Comparison of ENCODE assay signal across 1 cellular context in genomic region chr7:65872776-65873581, GRCh38.
TF ChIP-seq lines count a peak whose summit lies in the region.

Gene VKORC1L1, plus strand, starts transcription at chr7:65873074. Its CDS starts 298 bp downstream, at chr7:65873372.

TF ChIP-seq in HEK293, 187 proteins besides CTCF, POLR2A, EP300 and RAD21 (continued from another document):
- no peak; the same call in 1 of the 2 replicates for TF ChIP-seq ZNF335 (tag by site-specific recombination; conservative IDR thresholded peaks at IDR 0.05)
- peak; percentile 20; the same call in 1 of the 2 replicates for TF ChIP-seq ZNF398 (tag by site-specific recombination; IDR thresholded peaks at IDR 0.05)
- TF ChIP-seq HOXA7 (CRISPR knock-in tag; IDR thresholded peaks at IDR 0.05; ENCODE audit: borderline replicate concordance): no peak
- TF ChIP-seq ZNF416 (tag by site-specific recombination; IDR thresholded peaks at IDR 0.05): no peak
- TF ChIP-seq ZNF660 (tag by site-specific recombination; IDR thresholded peaks at IDR 0.05): peak; percentile 97
- no peak for TF ChIP-seq IKZF3 (tag by site-specific recombination; IDR thresholded peaks at IDR 0.05)
- TF ChIP-seq ZNF664 (tag by site-specific recombination; IDR thresholded peaks at IDR 0.05): no peak
- peak; percentile 72 for TF ChIP-seq KLF10 (tag by site-specific recombination; IDR thresholded peaks at IDR 0.05)
- TF ChIP-seq SP2 (tag by site-specific recombination; IDR thresholded peaks at IDR 0.05): peak; percentile 29
- TF ChIP-seq ZNF488 (tag by site-specific recombination; IDR thresholded peaks at IDR 0.05): no peak
- TF ChIP-seq KLF1 (tag by site-specific recombination; IDR thresholded peaks at IDR 0.05): 0 out of 2 replicates have a peak, but pooled peaks have one; percentile 21
- 0 out of 2 replicates have a peak, but pooled peaks have one; percentile 21 for TF ChIP-seq KLF16 (tag by site-specific recombination; IDR thresholded peaks at IDR 0.05)
- TF ChIP-seq ZNF138 (tag by site-specific recombination; IDR thresholded peaks at IDR 0.05; ENCODE audit: borderline replicate concordance): no peak
- TF ChIP-seq ZNF48 (tag by site-specific recombination; IDR thresholded peaks at IDR 0.05): no peak
- 0 out of 2 replicates have a peak, but pooled peaks have one; percentile 10 for TF ChIP-seq GLIS1 (tag by site-specific recombination; IDR thresholded peaks at IDR 0.05)
- no peak for TF ChIP-seq ZBTB11 (tag by site-specific recombination; conservative IDR thresholded peaks at IDR 0.05; ENCODE audit: low read depth)
- TF ChIP-seq HOXC10 (CRISPR knock-in tag; IDR thresholded peaks at IDR 0.05): 0 out of 2 replicates have a peak, but pooled peaks have one; percentile 51
- no peak for TF ChIP-seq ZNF514 (tag by site-specific recombination; IDR thresholded peaks at IDR 0.05)
- TF ChIP-seq ZBTB8A (tag by site-specific recombination; IDR thresholded peaks at IDR 0.05): no peak
- no peak for TF ChIP-seq ZNF513 (tag by site-specific recombination; IDR thresholded peaks at IDR 0.05)
- TF ChIP-seq YY1 (tag by site-specific recombination; IDR thresholded peaks at IDR 0.05): peak; percentile 22; the same call in 1 of the 2 replicates
- TF ChIP-seq ZNF223 (tag by site-specific recombination; IDR thresholded peaks at IDR 0.05): no peak
- TF ChIP-seq ZNF211 (tag by site-specific recombination; IDR thresholded peaks at IDR 0.05; ENCODE audit: low read depth): no peak
- TF ChIP-seq SP3 (tag by site-specific recombination; IDR thresholded peaks at IDR 0.05): peak; percentile 54
- no peak for TF ChIP-seq KLF17 (tag by site-specific recombination; IDR thresholded peaks at IDR 0.05)
TF ChIP-seq in HEK293: peak in this region for 13.
